ENCODE assay signal across 1 cellular context in the genomic region with DNA sequence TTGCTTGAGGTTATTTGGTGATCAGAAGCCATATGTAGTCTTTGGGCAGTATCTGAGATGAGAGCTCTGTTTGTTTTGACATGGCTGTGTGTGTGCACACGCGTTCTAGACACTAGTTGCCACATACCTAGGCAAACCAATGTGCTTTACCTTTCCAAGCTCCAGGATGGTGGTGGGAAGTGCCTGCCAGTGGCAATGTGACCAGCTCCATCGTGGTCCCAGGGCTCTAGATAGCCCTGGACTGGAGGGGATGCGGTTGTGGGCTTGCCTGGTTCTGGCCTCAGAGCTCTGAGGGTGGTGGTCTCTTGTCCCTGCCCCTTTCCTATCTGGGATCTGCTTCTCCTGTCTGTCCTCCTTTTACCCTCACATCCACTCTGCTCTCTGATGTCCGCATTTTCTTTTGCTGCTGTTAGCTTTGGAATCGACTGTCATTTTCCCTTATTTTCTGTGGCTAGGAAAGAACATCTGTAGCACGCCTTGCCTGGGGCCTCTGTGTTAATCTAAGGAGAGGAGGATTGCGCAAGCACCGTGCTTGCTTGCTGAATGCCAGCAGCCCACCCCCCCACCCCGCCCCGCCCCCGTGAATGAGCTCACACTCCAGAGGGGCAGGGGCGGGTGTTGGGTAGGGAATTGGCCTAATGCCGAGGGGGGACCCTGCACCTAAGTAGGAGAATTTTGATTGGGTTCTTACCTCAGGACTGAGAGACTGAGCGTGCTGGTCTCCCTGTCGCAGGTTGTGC.
A peak's percentile ranks its signal among the peaks of the same experiment; 100 is the strongest.
TF ChIP-seq lines count a peak whose summit lies in the region.

No MANE protein-coding gene starts in this region.

TF ChIP-seq in H1, 55 proteins besides CTCF, POLR2A, EP300 and RAD21:
- TF ChIP-seq CEBPB (IDR thresholded peaks at IDR 0.05; ENCODE audit: low read depth, low read length) (peak; percentile 98), CHD1 (IDR thresholded peaks at IDR 0.05; ENCODE audit: low read depth, low read length) (no peak)
